In the genomic region with DNA sequence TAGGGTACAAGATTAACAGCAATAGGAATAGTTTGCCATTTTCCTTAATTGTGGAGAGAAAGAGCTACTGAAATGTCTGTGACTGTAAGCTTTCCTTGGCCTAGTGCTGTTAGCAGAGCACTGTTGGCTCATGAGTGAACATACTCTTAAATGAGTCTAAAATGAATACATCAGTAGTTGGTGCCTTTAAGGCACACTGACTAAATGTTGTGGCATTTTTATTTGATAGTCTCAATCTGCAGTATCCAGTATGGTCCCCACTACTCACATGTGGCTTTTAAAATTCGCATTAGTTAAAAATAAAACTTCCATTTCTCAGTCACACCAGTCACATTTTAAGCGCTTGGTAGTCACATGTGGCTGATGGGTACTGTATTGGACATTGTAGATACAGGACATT, we compare ENCODE assay signal across 19 cellular contexts. TPM values are rescaled to one million over a fixed set of nuclear protein-coding genes. Genes with fewer than 3 reads are reported as not detected.
DNase-seq lines count a peak whose midpoint lies in the region; ATAC-seq and TF ChIP-seq lines count a peak whose summit lies in the region.
"Had no signal": no experiment of that assay in that cellular context is flagged by ENCODE, and none has a peak within 500 bp of the region (broad histone marks: within the 10 kb centered on the region; RNA-seq: fewer than 3 reads in every experiment).

No MANE protein-coding gene starts in this region.

- no peak overlapping the region for H2BK12ac ChIP-seq in trophoblast cell (ENCODE audit: low read length)

- no peaks in the 10 kb centered on the region for H3F3A ChIP-seq in GM23338 (replicated peaks; ENCODE audit: low read depth)

- WGBS in trophoblast cell (ENCODE audit: extremely low coverage, insufficient coverage, insufficient read length), result no CpG with 5 or more reads among the region's 2 CpGs

- no peaks in the 10 kb centered on the region for H3K27me3 ChIP-seq in CD4-positive, CD25-positive, alpha-beta regulatory T cell (ENCODE audit: control insufficient read depth, insufficient read depth, low read length)
- no peaks in the 10 kb centered on the region for H3K27me3 ChIP-seq in GM23338 (ENCODE audit: insufficient read depth)
- no peaks in the 10 kb centered on the region for H3K27me3 ChIP-seq in naive thymus-derived CD4-positive, alpha-beta T cell (ENCODE audit: control insufficient read depth in 2 of 2, insufficient read depth in 2 of 2, low read length in 2 of 2)
- no peaks in the 10 kb centered on the region for H3K27me3 ChIP-seq in trophoblast cell (ENCODE audit: insufficient read depth, low read length)
- H3K27me3 ChIP-seq: ascending aorta, neutrophil, vagina had no signal

- no peak overlapping the region for H2BK120ac ChIP-seq in trophoblast cell (ENCODE audit: insufficient read depth, low read length, poor library complexity)

- H3K4me2 ChIP-seq in GM23338 (no peak overlapping the region), trophoblast cell (ENCODE audit: low read length) (no peak overlapping the region)

- peaks cover 66% of the 10 kb centered on the region for H3K36me3 Mint-ChIP-seq in CD4-positive, CD25-positive, alpha-beta regulatory T cell
- H3K36me3 Mint-ChIP-seq in GM23338 (ENCODE audit: low read depth), result peaks cover 90% of the 10 kb centered on the region
- H3K36me3 Mint-ChIP-seq in activated T-helper 2 cell treated with anti-CD3 and anti-CD28 coated beads, Interferon-gamma antibody, Interleukin-2, Interleukin-4, amounts not matched to agents 10 μg/mL and 5 μg/mL and 100 μg/mL, durations not matched to agents 14 hours and 24 hours and 36 hours (ENCODE audit: low read depth), result peaks cover 90% of the 10 kb centered on the region
- H3K36me3 Mint-ChIP-seq in naive thymus-derived CD4-positive, alpha-beta T cell, result peaks cover 14 to 63% (median 61%) of the 10 kb centered on the region in 5 donors

- H3K4me3 ChIP-seq in CD4-positive, CD25-positive, alpha-beta regulatory T cell (ENCODE audit: low read depth, low read length), result no peak overlapping the region
- H3K4me3 ChIP-seq in GM23338, result no peak overlapping the region
- H3K4me3 ChIP-seq in naive thymus-derived CD4-positive, alpha-beta T cell (ENCODE audit: low read length), result no peak overlapping the region
- no peak overlapping the region for H3K4me3 ChIP-seq in trophoblast cell (ENCODE audit: low read depth, low read length)
- H3K4me3 ChIP-seq: ascending aorta, left ventricle myocardium inferior, vagina had no signal

- H2BK5ac ChIP-seq in trophoblast cell (ENCODE audit: low read depth, low read length, poor library complexity), result no peak overlapping the region

- H4K12ac ChIP-seq in trophoblast cell (ENCODE audit: low read depth, low read length), result no peak overlapping the region

- CTCF ChIA-PET in naive thymus-derived CD4-positive, alpha-beta T cell (lab: Charles Lee), result interaction anchor here (0.7 to 1.3 kb wide), 2 partner anchors 52 to 131 kb away, joined by 3 to 4 read pairs; no protein-coding TSS in a partner anchor

- peaks cover 12% of the 10 kb centered on the region for H3K4me1 ChIP-seq in CD4-positive, CD25-positive, alpha-beta regulatory T cell (ENCODE audit: control insufficient read depth, insufficient read depth, low read length, poor library complexity, severe bottlenecking)
- 0 out of 2 replicates have a peak, but pooled peaks cover under 1% of the 10 kb centered on the region for H3K4me1 ChIP-seq in GM23338 (ENCODE audit: insufficient read depth)
- H3K4me1 ChIP-seq in naive thymus-derived CD4-positive, alpha-beta T cell (ENCODE audit: control insufficient read depth in 2 of 2, insufficient read depth in 2 of 2, low read length in 2 of 2), result peaks cover 9 to 10% of the 10 kb centered on the region in 2 donors
- H3K4me1 ChIP-seq in trophoblast cell (ENCODE audit: control insufficient read depth in 1 of 2, insufficient read depth in 2 of 2, low read length in 2 of 2), result peaks cover 4 to 13% of the 10 kb centered on the region in 2 experiments

- no peak overlapping the region for H3K9ac ChIP-seq in trophoblast cell (ENCODE audit: low read length)

- intact Hi-C loops in activated T-helper 2 cell treated with anti-CD3 and anti-CD28 coated beads, Interferon-gamma antibody, Interleukin-2, Interleukin-4, amounts not matched to agents 10 μg/mL and 5 μg/mL and 100 μg/mL, durations not matched to agents 14 hours and 24 hours and 36 hours (cut with micrococcal nuclease), result loop anchor here (10.0 kb wide), 1 partner anchor 86 kb away; no protein-coding TSS in a partner anchor
- intact Hi-C loops in naive thymus-derived CD4-positive, alpha-beta T cell (cut with micrococcal nuclease), result loop anchor here in 1 of 2 donors (2.0 kb wide), 1 partner anchor 16 kb away; no protein-coding TSS in a partner anchor

- no peaks in the 10 kb centered on the region for H3K9me2 ChIP-seq in GM23338 (ENCODE audit: insufficient read depth)

- H3K9me3 ChIP-seq in CD4-positive, CD25-positive, alpha-beta regulatory T cell (ENCODE audit: control insufficient read depth in 2 of 2, low read length in 2 of 2), result no peaks in the 10 kb centered on the region
- H3K9me3 ChIP-seq in naive thymus-derived CD4-positive, alpha-beta T cell (ENCODE audit: control insufficient read depth in 2 of 3, low read length in 3 of 3), result no peaks in the 10 kb centered on the region
- H3K9me3 ChIP-seq in trophoblast cell (ENCODE audit: insufficient read depth, low read depth, low read length), result no peaks in the 10 kb centered on the region
- H3K9me3 ChIP-seq: ascending aorta, left ventricle myocardium inferior, neutrophil, vagina had no signal

- peaks cover 29 to 69% (median 54%) of the 10 kb centered on the region in 4 donors for H3K4me1 Mint-ChIP-seq in CD4-positive, CD25-positive, alpha-beta regulatory T cell
- H3K4me1 Mint-ChIP-seq in GM23338, result 0 out of 3 replicates have a peak, but pooled peaks cover under 1% of the 10 kb centered on the region
- H3K4me1 Mint-ChIP-seq in activated T-helper 2 cell treated with anti-CD3 and anti-CD28 coated beads, Interferon-gamma antibody, Interleukin-2, Interleukin-4, amounts not matched to agents 10 μg/mL and 5 μg/mL and 100 μg/mL, durations not matched to agents 14 hours and 24 hours and 36 hours (ENCODE audit: low read depth), result peaks cover 44% of the 10 kb centered on the region
- peaks cover 22 to 78% (median 65%) of the 10 kb centered on the region in 7 donors for H3K4me1 Mint-ChIP-seq in naive thymus-derived CD4-positive, alpha-beta T cell

- H3K14ac ChIP-seq in trophoblast cell (ENCODE audit: low read length), result no peak overlapping the region

- no peak overlapping the region for H3K4ac ChIP-seq in trophoblast cell (ENCODE audit: low read depth, low read length)

- no peak overlapping the region for H3K27ac ChIP-seq in CD4-positive, CD25-positive, alpha-beta regulatory T cell (ENCODE audit: insufficient read depth, low read length, poor library complexity, severe bottlenecking)
- H3K27ac ChIP-seq in GM23338 (ENCODE audit: low read depth) (0 out of 2 replicates have a peak overlapping the region, but pooled peaks have one; percentile 39), trophoblast cell (ENCODE audit: low read depth, low read length) (no peak overlapping the region)
- H3K27ac ChIP-seq in naive thymus-derived CD4-positive, alpha-beta T cell (ENCODE audit: low read depth, low read length), result no peak overlapping the region
- H3K27ac ChIP-seq: ascending aorta, left ventricle myocardium inferior, neutrophil, vagina had no signal

- POLR2A ChIA-PET in naive thymus-derived CD4-positive, alpha-beta T cell (lab: Charles Lee), result interaction anchor here (0.6 to 18.6 kb wide), 7 partner anchors 8 to 129 kb away, joined by 3 to 342 read pairs (median 3); partner anchors contain the start of gene CHD2

- H2AFZ ChIP-seq in GM23338 (no peak overlapping the region), trophoblast cell (ENCODE audit: insufficient read depth, low read length, poor library complexity) (no peak overlapping the region)

- peaks cover 1% of the 10 kb centered on the region for H3K79me1 ChIP-seq in trophoblast cell (ENCODE audit: low read length)

- no peak for TF ChIP-seq CTCF in GM23338 (conservative IDR thresholded peaks at IDR 0.05; ENCODE audit: low read depth in 2 of 2)

- no peak overlapping the region for H4K8ac ChIP-seq in trophoblast cell (ENCODE audit: low read depth, low read length)

- H3K27ac Mint-ChIP-seq in CD4-positive, CD25-positive, alpha-beta regulatory T cell, result peak overlapping the region; percentile 53 to 81 (median 75)
- H3K27ac Mint-ChIP-seq in GM23338, result no peak overlapping the region
- peak overlapping the region; percentile 45 for H3K27ac Mint-ChIP-seq in activated T-helper 2 cell treated with anti-CD3 and anti-CD28 coated beads, Interferon-gamma antibody, Interleukin-2, Interleukin-4, amounts not matched to agents 10 μg/mL and 5 μg/mL and 100 μg/mL, durations not matched to agents 14 hours and 24 hours and 36 hours
- H3K27ac Mint-ChIP-seq in naive thymus-derived CD4-positive, alpha-beta T cell, result peak overlapping the region in 8 of 9 donors; percentile 15 to 85 (median 61)

- no peak overlapping the region for H4K91ac ChIP-seq in trophoblast cell (ENCODE audit: low read depth, low read length)

- no peak overlapping the region for H3K23ac ChIP-seq in trophoblast cell (ENCODE audit: low read length)

- H3K27me3 Mint-ChIP-seq in CD4-positive, CD25-positive, alpha-beta regulatory T cell, result peaks cover 4% of the 10 kb centered on the region
- H3K27me3 Mint-ChIP-seq in GM23338 (ENCODE audit: insufficient read depth, low read depth, poor library complexity), result peaks cover 2% of the 10 kb centered on the region
- no peaks in the 10 kb centered on the region for H3K27me3 Mint-ChIP-seq in activated T-helper 2 cell treated with anti-CD3 and anti-CD28 coated beads, Interferon-gamma antibody, Interleukin-2, Interleukin-4, amounts not matched to agents 10 μg/mL and 5 μg/mL and 100 μg/mL, durations not matched to agents 14 hours and 24 hours and 36 hours (ENCODE audit: low read depth)
- H3K27me3 Mint-ChIP-seq in naive thymus-derived CD4-positive, alpha-beta T cell, result no peaks in the 10 kb centered on the region

- H3K36me3 ChIP-seq in CD4-positive, CD25-positive, alpha-beta regulatory T cell (ENCODE audit: control insufficient read depth, insufficient read depth, low read length), result peaks cover 94% of the 10 kb centered on the region
- H3K36me3 ChIP-seq in GM23338 (ENCODE audit: insufficient read depth), result peaks cover 71% of the 10 kb centered on the region
- H3K36me3 ChIP-seq in naive thymus-derived CD4-positive, alpha-beta T cell (ENCODE audit: control insufficient read depth in 2 of 3, insufficient read depth in 3 of 3, low read length in 3 of 3), result peaks cover 39 to 81% (median 51%) of the 10 kb centered on the region in 3 experiments
- H3K36me3 ChIP-seq in trophoblast cell (ENCODE audit: control insufficient read depth in 1 of 2, insufficient read depth in 2 of 2, low read length in 2 of 2), result peaks cover 23 to 41% of the 10 kb centered on the region in 2 experiments

- H3K4me3 Mint-ChIP-seq in CD4-positive, CD25-positive, alpha-beta regulatory T cell, result no peak overlapping the region
- H3K4me3 Mint-ChIP-seq in GM23338, result no peak overlapping the region
- H3K4me3 Mint-ChIP-seq in activated T-helper 2 cell treated with anti-CD3 and anti-CD28 coated beads, Interferon-gamma antibody, Interleukin-2, Interleukin-4, amounts not matched to agents 10 μg/mL and 5 μg/mL and 100 μg/mL, durations not matched to agents 14 hours and 24 hours and 36 hours (ENCODE audit: low read depth), result no peak overlapping the region
- no peak overlapping the region for H3K4me3 Mint-ChIP-seq in naive thymus-derived CD4-positive, alpha-beta T cell

- H3K18ac ChIP-seq in trophoblast cell (ENCODE audit: low read length), result no peak overlapping the region

- H2AK5ac ChIP-seq in trophoblast cell (ENCODE audit: low read length), result no peak overlapping the region

- DNase-seq in CD4-positive, CD25-positive, alpha-beta regulatory T cell, result no peak
- DNase-seq in GM23338 (ENCODE audit: low spot score) (no peak), NCI-H2081 (lab: John Stamatoyannopoulos, UW) (no peak), NCI-H1105 (lab: John Stamatoyannopoulos, UW) (no peak), trophoblast cell (no peak)
- no peak for DNase-seq in activated T-helper 2 cell treated with anti-CD3 and anti-CD28 coated beads, Interferon-gamma antibody, Interleukin-2, Interleukin-4, amounts not matched to agents 10 μg/mL and 5 μg/mL and 100 μg/mL, durations not matched to agents 14 hours and 24 hours and 36 hours (ENCODE audit: low spot score)
- DNase-seq in naive thymus-derived CD4-positive, alpha-beta T cell, result no peak
- no peak for DNase-seq in activated CD4-positive, CD25-positive, alpha-beta regulatory T cell treated with anti-CD3 and anti-CD28 coated beads, Interleukin-2, amount 50 U/mL, for 72 hours
- DNase-seq: activated T-cell treated with anti-CD3 and anti-CD28 coated beads, Interleukin-2, amount 50 U/mL, for 1 hour; DMS53; left ventricle myocardium inferior; MM.1S; NCI-H2029 treated with DMSO at 0.1 percent for 48 hours; NCI-H526; small intestine; stimulated activated naive CD4-positive, alpha-beta T cell treated with Interleukin-2 at 50 U/mL for 16 hours had no signal

- no peaks in the 10 kb centered on the region for H3K9me3 Mint-ChIP-seq in CD4-positive, CD25-positive, alpha-beta regulatory T cell
- no peaks in the 10 kb centered on the region for H3K9me3 Mint-ChIP-seq in GM23338
- no peaks in the 10 kb centered on the region for H3K9me3 Mint-ChIP-seq in activated T-helper 2 cell treated with anti-CD3 and anti-CD28 coated beads, Interferon-gamma antibody, Interleukin-2, Interleukin-4, amounts not matched to agents 10 μg/mL and 5 μg/mL and 100 μg/mL, durations not matched to agents 14 hours and 24 hours and 36 hours
- no peaks in the 10 kb centered on the region for H3K9me3 Mint-ChIP-seq in naive thymus-derived CD4-positive, alpha-beta T cell

- no peak for ATAC-seq in CD4-positive, CD25-positive, alpha-beta regulatory T cell (ENCODE audit: low read depth in 2 of 2)
- no peak for ATAC-seq in GM23338
- no peak for ATAC-seq in naive thymus-derived CD4-positive, alpha-beta T cell

- H3K79me2 ChIP-seq in GM23338 (replicated peaks; ENCODE audit: insufficient read depth) (peaks cover 72% of the 10 kb centered on the region), trophoblast cell (ENCODE audit: control insufficient read depth, insufficient read depth, low read length, poor library complexity) (no peaks in the 10 kb centered on the region)

- no peaks in the 10 kb centered on the region; the same call in 1 of the 2 replicates for H4K20me1 ChIP-seq in GM23338 (replicated peaks; ENCODE audit: insufficient read depth)

RNA-seq across cellular contexts. Expression of gene CHD2, which starts 28.2 kb away (rescaled TPM):
- total RNA-seq in CD4-positive, CD25-positive, alpha-beta regulatory T cell, result 579 TPM
- polyA plus RNA-seq in CD4-positive, CD25-positive, alpha-beta regulatory T cell, result 10 to 100 TPM; 44.3 to 52.1 (median 48.6) TPM
- 108 and 119 TPM in 2 replicates for total RNA-seq in GM23338 (2014; rRNA removed; shearing (Covaris generic))
- 112 and 130 TPM in 2 replicates for polyA plus RNA-seq in GM23338 (2016; fragmentation: Nextera tagmentation; extraction: Ambion mirVana)
- 105 and 111 TPM in 2 replicates for total RNA-seq in activated T-helper 2 cell treated with anti-CD3 and anti-CD28 coated beads, Interferon-gamma antibody, Interleukin-2, Interleukin-4, amounts not matched to agents 10 μg/mL and 5 μg/mL and 100 μg/mL, durations not matched to agents 14 hours and 24 hours and 36 hours
- total RNA-seq in naive thymus-derived CD4-positive, alpha-beta T cell, result 100 to 1,000 TPM; 144 to 492 (median 393) TPM
- polyA plus RNA-seq in naive thymus-derived CD4-positive, alpha-beta T cell, result 100 to 1,000 TPM in 1 of 2 donors, 10 to 100 TPM in 1; 70.0 to 103 TPM
- polyA plus RNA-seq in trophoblast cell (2013), result 98.2 and 104 TPM in 2 replicates
